In genomic region chr12:1779783-1780182, GRCh38 we compare ENCODE assay signal across 16 cellular contexts. TPM values are rescaled to one million over a fixed set of nuclear protein-coding genes. Genes with fewer than 3 reads are reported as not detected.
DNase-seq lines count a peak whose midpoint lies in the region; ATAC-seq and TF ChIP-seq lines count a peak whose summit lies in the region.
"Had no signal": no experiment of that assay in that cellular context is flagged by ENCODE, and none has a peak within 500 bp of the region (broad histone marks: within the 10 kb centered on the region; RNA-seq: fewer than 3 reads in every experiment).

No MANE protein-coding gene starts in this region.

- H3K9me3 ChIP-seq in right lobe of liver (no peaks in the 10 kb centered on the region), tibial nerve (no peaks in the 10 kb centered on the region)
- H3K9me3 ChIP-seq: esophagus squamous epithelium, testis had no signal

- H3K27me3 ChIP-seq in dorsolateral prefrontal cortex (no peaks in the 10 kb centered on the region), right lobe of liver (no peaks in the 10 kb centered on the region), tibial nerve (no peaks in the 10 kb centered on the region)
- H3K27me3 ChIP-seq: esophagus squamous epithelium, testis had no signal

- 57% methylated on average over 1 of the region's 1 CpG for WGBS in right lobe of liver (ENCODE audit: insufficient coverage, low coverage, low lambda C conversion rate, missing lambda C conversion rate)
- WGBS in tibial nerve, 2 donors: 13 to 26% methylated on average over 1 of the region's 1 CpG

- ATAC-seq in right lobe of liver (peak in 3 of 4 donors; percentile 17 to 33 (median 20)), HG03469 (IDR thresholded peaks at IDR 0.05; ENCODE audit: unreplicated experiment) (no peak), GM21528 (IDR thresholded peaks at IDR 0.05; ENCODE audit: low FRiP score, unreplicated experiment) (no peak)

- TF ChIP-seq CTCF in dorsolateral prefrontal cortex (IDR thresholded peaks at IDR 0.05 in 54 of 56, conservative IDR thresholded peaks at IDR 0.05 in 2 of 56; ENCODE audit: low read depth in 1 of 56, partially characterized antibody in 56 of 56): peak in 1 of 56 donors; percentile 12
- TF ChIP-seq CTCF in right lobe of liver (IDR thresholded peaks at IDR 0.05): no peak
- no peak for TF ChIP-seq CTCF in tibial nerve (IDR thresholded peaks at IDR 0.05)

- TF ChIP-seq EP300 in tibial nerve (IDR thresholded peaks at IDR 0.05): peak in 1 of 2 donors; percentile 27

- H3K27ac ChIP-seq in dorsolateral prefrontal cortex: peak overlapping the region; percentile 33 to 98 (median 87)
- no peak overlapping the region for H3K27ac ChIP-seq in right lobe of liver
- H3K27ac ChIP-seq in tibial nerve: peak overlapping the region; percentile 4 to 82 (median 66)
- H3K27ac ChIP-seq: HL-60 had no signal

- H3K4me1 ChIP-seq in right lobe of liver: peaks cover 0 to 37% (median 7%) of the 10 kb centered on the region in 4 donors
- peaks cover 0 to 75% (median 18%) of the 10 kb centered on the region in 4 donors for H3K4me1 ChIP-seq in tibial nerve

- intact Hi-C loops in dorsolateral prefrontal cortex (cut with DNase I): no loop called here
- intact Hi-C loops in right lobe of liver (cut with DNase I): no loop called here

- H3K4me3 ChIP-seq in dorsolateral prefrontal cortex: peak overlapping the region in 10 of 59 donors; percentile 1 to 21 (median 9)
- H3K4me3 ChIP-seq in right lobe of liver: no peak overlapping the region
- H3K4me3 ChIP-seq in tibial nerve: no peak overlapping the region
- H3K4me3 ChIP-seq: esophagus squamous epithelium, testis had no signal

- DNase-seq in OCI-M1 (lab: John Stamatoyannopoulos, UW) (peak; percentile 18), dorsolateral prefrontal cortex (no peak), right lobe of liver (no peak), tibial nerve (ENCODE audit: low spot score in 2 of 2) (no peak), NCI-H2196 (lab: John Stamatoyannopoulos, UW; ENCODE audit: unreplicated experiment) (no peak)
- DNase-seq: activated CD4-positive, alpha-beta T cell treated with anti-CD3 and anti-CD28 coated beads, Interleukin-2, amount 50 U/mL, for 4 hours; esophagus squamous epithelium; naive B cell; NCI-H446; RPMI8226; T1000; testis had no signal

- TF ChIP-seq POLR2A in right lobe of liver (IDR thresholded peaks at IDR 0.05) (no peak), tibial nerve (IDR thresholded peaks at IDR 0.05) (no peak)

- H3K36me3 ChIP-seq in right lobe of liver (peaks cover 0 to 15% (median 5%) of the 10 kb centered on the region in 4 donors), tibial nerve (no peaks in the 10 kb centered on the region)

RNA-seq across cellular contexts. Expression of gene LRTM2, which starts 40.6 kb away (rescaled TPM):
- total RNA-seq in dorsolateral prefrontal cortex (10 to 100 TPM in 119 of 120 experiments, 1 to 10 TPM in 1; 8.0 to 46.0 (median 27.9) TPM), right lobe of liver (not detected), tibial nerve (not detected)
- total RNA-seq: esophagus squamous epithelium, skeletal muscle tissue had no signal

Comparison
In these comparisons a context has a peak if more than half of its experiments do, and no peak if none do; other contexts are left out.
1. H3K27ac ChIP-seq: peak in dorsolateral prefrontal cortex (59 of 59) and tibial nerve (4 of 4); none in right lobe of liver (0 of 3).
2. ATAC-seq: peak in right lobe of liver (3 of 4); none in HG03469 (single experiment) and GM21528 (single experiment).
3. RNA of gene LRTM2, which starts 40.6 kb away (total RNA-seq): 8.0 to 46.0 TPM in dorsolateral prefrontal cortex; not detected in right lobe of liver and not detected in tibial nerve; every median in the first group is over 4 times any median in the second.